Comparison of ENCODE assay signal across 16 cellular contexts in genomic region chr1:162367073-162367472, GRCh38. TPM values are rescaled to one million over a fixed set of nuclear protein-coding genes. Genes with fewer than 3 reads are reported as not detected.
DNase-seq lines count a peak whose midpoint lies in the region; ATAC-seq and TF ChIP-seq lines count a peak whose summit lies in the region.
"Had no signal": no experiment of that assay in that cellular context is flagged by ENCODE, and none has a peak within 500 bp of the region (broad histone marks: within the 10 kb centered on the region; RNA-seq: fewer than 3 reads in every experiment).

No MANE protein-coding gene starts in this region.

- peak overlapping the region; percentile 71 for H3K4me2 ChIP-seq in skeletal muscle satellite cell (ENCODE audit: low read length)

- intact Hi-C loops in activated CD4-positive, alpha-beta memory T cell treated with anti-CD3 and anti-CD28 coated beads for 36 hours (cut with micrococcal nuclease) = no loop called here
- intact Hi-C loops in heart right ventricle (cut with DNase I) = no loop called here

- no peak overlapping the region for H3K9ac ChIP-seq in skeletal muscle satellite cell (ENCODE audit: low read depth, low read length)

- no peaks in the 10 kb centered on the region for H3K27me3 Mint-ChIP-seq in activated CD4-positive, alpha-beta memory T cell treated with anti-CD3 and anti-CD28 coated beads for 36 hours
- H3K27me3 Mint-ChIP-seq in activated T-cell treated with anti-CD3 and anti-CD28 coated beads, Interleukin-2, amount 50 U/mL, for 24 hours = no peaks in the 10 kb centered on the region

- no peaks in the 10 kb centered on the region for H3K9me3 Mint-ChIP-seq in activated CD4-positive, alpha-beta memory T cell treated with anti-CD3 and anti-CD28 coated beads for 36 hours
- H3K9me3 Mint-ChIP-seq in activated T-cell treated with anti-CD3 and anti-CD28 coated beads, Interleukin-2, amount 50 U/mL, for 24 hours = no peaks in the 10 kb centered on the region
- H3K9me3 Mint-ChIP-seq: CD4-positive, CD25-positive, alpha-beta regulatory T cell had no signal

- CTCF ChIA-PET in activated CD4-positive, alpha-beta memory T cell treated with anti-CD3 and anti-CD28 coated beads for 36 hours (lab: Charles Lee) = no interaction called here

- H3K27me3 ChIP-seq in heart right ventricle (no peaks in the 10 kb centered on the region), skeletal muscle satellite cell (ENCODE audit: control insufficient read depth, insufficient read depth, low read length) (no peaks in the 10 kb centered on the region)

- H3K36me3 ChIP-seq in heart right ventricle (peaks cover 0 to 24% (median 0%) of the 10 kb centered on the region in 9 donors), skeletal muscle satellite cell (ENCODE audit: insufficient read depth, low read length) (no peaks in the 10 kb centered on the region)

- H3K27ac Mint-ChIP-seq in activated CD4-positive, alpha-beta memory T cell treated with anti-CD3 and anti-CD28 coated beads for 36 hours = no peak overlapping the region
- H3K27ac Mint-ChIP-seq in activated T-cell treated with anti-CD3 and anti-CD28 coated beads, Interleukin-2, amount 50 U/mL, for 24 hours = no peak overlapping the region
- H3K27ac Mint-ChIP-seq: CD4-positive, CD25-positive, alpha-beta regulatory T cell had no signal

- H3K4me1 Mint-ChIP-seq in activated CD4-positive, alpha-beta memory T cell treated with anti-CD3 and anti-CD28 coated beads for 36 hours (ENCODE audit: low read depth) = no peaks in the 10 kb centered on the region
- H3K4me1 Mint-ChIP-seq in activated T-cell treated with anti-CD3 and anti-CD28 coated beads, Interleukin-2, amount 50 U/mL, for 24 hours (ENCODE audit: low read depth) = no peaks in the 10 kb centered on the region

- H3K9me3 ChIP-seq in heart right ventricle (no peaks in the 10 kb centered on the region), skeletal muscle satellite cell (replicated peaks; ENCODE audit: low read length) (no peaks in the 10 kb centered on the region)

- H3K4me3 ChIP-seq in heart right ventricle (peak overlapping the region in 8 of 10 donors; percentile 21 to 60 (median 34)), skeletal muscle satellite cell (ENCODE audit: low read length) (no peak overlapping the region)
- H3K4me3 ChIP-seq: lung had no signal

- 71% methylated on average over 36 of the region's 36 CpGs for WGBS in heart right ventricle, 2 donors

- peak overlapping the region; percentile 11 for H3K4me3 Mint-ChIP-seq in activated CD4-positive, alpha-beta memory T cell treated with anti-CD3 and anti-CD28 coated beads for 36 hours
- H3K4me3 Mint-ChIP-seq in activated T-cell treated with anti-CD3 and anti-CD28 coated beads, Interleukin-2, amount 50 U/mL, for 24 hours = no peak overlapping the region
- H3K4me3 Mint-ChIP-seq: CD4-positive, CD25-positive, alpha-beta regulatory T cell had no signal

- ATAC-seq in heart right ventricle = peak in 3 of 8 donors; percentile 53 to 82 (median 69)

- no peak for TF ChIP-seq CTCF in heart right ventricle (IDR thresholded peaks at IDR 0.05)

- POLR2A ChIA-PET in activated CD4-positive, alpha-beta memory T cell treated with anti-CD3 and anti-CD28 coated beads for 36 hours (lab: Charles Lee) = no interaction called here

- H3K4me1 ChIP-seq in heart right ventricle (peaks cover 0 to 1% (median 0%) of the 10 kb centered on the region in 9 donors), skeletal muscle satellite cell (ENCODE audit: control insufficient read depth, insufficient read depth, low read length) (peaks cover 12% of the 10 kb centered on the region)

- no peak overlapping the region for H3K27ac ChIP-seq in heart right ventricle

- H3K36me3 Mint-ChIP-seq in activated CD4-positive, alpha-beta memory T cell treated with anti-CD3 and anti-CD28 coated beads for 36 hours = no peaks in the 10 kb centered on the region
- no peaks in the 10 kb centered on the region for H3K36me3 Mint-ChIP-seq in activated T-cell treated with anti-CD3 and anti-CD28 coated beads, Interleukin-2, amount 50 U/mL, for 24 hours (ENCODE audit: low read depth)
- H3K36me3 Mint-ChIP-seq: CD4-positive, CD25-positive, alpha-beta regulatory T cell had no signal

- DNase-seq in COLO829 (ENCODE audit: low spot score) (peak; percentile 17), heart right ventricle (peak; percentile 9 to 26), NCI-H1417 (lab: John Stamatoyannopoulos, UW) (no peak)
- DNase-seq in activated CD4-positive, alpha-beta memory T cell treated with anti-CD3 and anti-CD28 coated beads for 36 hours = no peak
- DNase-seq in activated T-cell treated with anti-CD3 and anti-CD28 coated beads, Interleukin-2, amount 50 U/mL, for 24 hours = no peak
- no peak for DNase-seq in effector CD8-positive, alpha-beta T cell (lab: John Stamatoyannopoulos, UW)
- no peak for DNase-seq in stimulated activated CD8-positive, alpha-beta memory T cell treated with anti-CD3 and anti-CD28 coated beads, Interleukin-4, amount 100 ng/mL, for 48 hours
- DNase-seq: activated CD8-positive, alpha-beta memory T cell treated with anti-CD3 and anti-CD28 coated beads for 24 hours; activated gamma-delta T cell; CD4-positive, CD25-positive, alpha-beta regulatory T cell; hypothalamus; NCI-H1694; NCI-H748 treated with DMSO at 0.1 percent for 48 hours; nucleus accumbens had no signal

RNA-seq across cellular contexts. Expression of gene SPATA46, which starts 9.6 kb away (rescaled TPM):
- not detected for total RNA-seq in activated CD4-positive, alpha-beta memory T cell treated with anti-CD3 and anti-CD28 coated beads for 36 hours
- total RNA-seq in heart right ventricle = not detected
- not detected for polyA plus RNA-seq in heart right ventricle
- total RNA-seq in skeletal muscle satellite cell (2012; rRNA removed) = not detected in 2 replicates
- total RNA-seq: CD4-positive, CD25-positive, alpha-beta regulatory T cell; lung had no signal
- polyA plus RNA-seq: CD4-positive, CD25-positive, alpha-beta regulatory T cell; lung had no signal

RNA-seq across cellular contexts. Expression of gene C1orf226, which starts 14.5 kb away (rescaled TPM):
- under 1 TPM; 0.10 to 0.12 TPM for total RNA-seq in activated CD4-positive, alpha-beta memory T cell treated with anti-CD3 and anti-CD28 coated beads for 36 hours
- 1 to 10 TPM; 2.0 to 6.7 (median 5.5) TPM for total RNA-seq in heart right ventricle
- 1 to 10 TPM; 1.0 to 1.8 TPM for polyA plus RNA-seq in heart right ventricle
- under 0.01 TPM in 2 replicates for total RNA-seq in skeletal muscle satellite cell (2012; rRNA removed)

RNA-seq across cellular contexts. Expression of gene SH2D1B, which starts 44.9 kb away (rescaled TPM):
- not detected for total RNA-seq in activated CD4-positive, alpha-beta memory T cell treated with anti-CD3 and anti-CD28 coated beads for 36 hours
- total RNA-seq in heart right ventricle = under 1 TPM in 4 of 10 donors, not detected in 6; 0.15 to 0.60 (median 0.17) TPM
- under 1 TPM in 1 of 2 donors, not detected in 1; 0.09 TPM for polyA plus RNA-seq in heart right ventricle
- not detected in 2 replicates for total RNA-seq in skeletal muscle satellite cell (2012; rRNA removed)
- total RNA-seq: CD4-positive, CD25-positive, alpha-beta regulatory T cell had no signal

Comparison
In these comparisons a context has a peak if more than half of its experiments do, and no peak if none do; other contexts are left out.
1. DNase-seq: peak in COLO829 (single experiment) and heart right ventricle (2 of 2); none in activated CD4-positive, alpha-beta memory T cell treated with anti-CD3 and anti-CD28 coated beads for 36 hours (single experiment), NCI-H1417 (0 of 3), activated T-cell treated with anti-CD3 and anti-CD28 coated beads, Interleukin-2, amount 50 U/mL, for 24 hours (single experiment), effector CD8-positive, alpha-beta T cell (single experiment) and stimulated activated CD8-positive, alpha-beta memory T cell treated with anti-CD3 and anti-CD28 coated beads, Interleukin-4, amount 100 ng/mL, for 48 hours (single experiment).